ENCODE assay signal across 1 cellular context in the genomic region with DNA sequence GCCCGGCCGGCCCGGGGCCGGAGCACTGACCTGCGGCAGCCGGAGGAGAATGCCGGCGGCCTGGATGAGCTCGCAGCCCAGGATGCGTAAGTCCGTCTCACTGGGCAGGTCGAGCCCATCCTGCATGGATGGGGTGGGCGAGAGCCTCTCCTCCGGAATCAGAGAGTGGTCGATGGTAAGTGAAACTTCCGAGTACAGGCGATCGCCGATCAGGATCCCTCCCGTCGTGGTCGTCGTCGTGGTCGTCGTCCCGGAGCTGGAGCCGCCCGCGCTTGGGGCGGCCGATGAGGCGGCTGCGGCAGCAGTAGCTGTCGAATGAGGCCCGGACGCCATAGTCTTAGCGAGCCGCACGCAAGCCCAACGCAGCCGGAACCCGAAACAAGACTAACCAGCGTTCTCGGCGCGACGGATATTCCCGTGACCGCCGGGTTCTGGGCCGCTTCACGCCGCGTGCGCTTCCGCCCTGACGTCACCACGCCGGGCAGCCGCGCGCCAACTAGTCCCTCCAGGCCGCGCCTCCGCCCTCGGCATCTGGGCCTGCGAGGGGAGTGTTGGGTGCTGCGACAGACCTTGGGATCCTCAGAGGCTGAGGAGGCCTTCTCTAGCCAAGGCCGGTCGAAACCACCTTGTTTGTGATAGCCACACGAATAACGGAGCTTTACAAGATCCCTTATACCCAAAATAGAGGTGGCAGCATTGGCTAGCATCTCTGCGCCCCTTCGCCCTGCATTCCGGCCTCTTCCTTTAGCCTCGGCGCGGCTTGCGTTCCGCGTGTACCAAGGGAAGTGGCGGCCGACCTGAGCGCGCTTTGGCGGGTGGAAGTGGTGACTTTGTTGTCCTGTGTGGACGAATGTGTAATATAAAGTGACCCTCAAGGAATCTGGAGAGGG.
A peak's percentile ranks its signal among the peaks of the same experiment; 100 is the strongest.
TF ChIP-seq lines count a peak whose summit lies in the region.

A gene (minus strand): TSS at position 386 of the 890 bp plus-strand sequence. CDS start 53 bp downstream, at position 333.

TF ChIP-seq in HepG2, 621 proteins besides CTCF, POLR2A, EP300 and RAD21 (continued from another document and continues in another):
- TF ChIP-seq, protein P1, sequence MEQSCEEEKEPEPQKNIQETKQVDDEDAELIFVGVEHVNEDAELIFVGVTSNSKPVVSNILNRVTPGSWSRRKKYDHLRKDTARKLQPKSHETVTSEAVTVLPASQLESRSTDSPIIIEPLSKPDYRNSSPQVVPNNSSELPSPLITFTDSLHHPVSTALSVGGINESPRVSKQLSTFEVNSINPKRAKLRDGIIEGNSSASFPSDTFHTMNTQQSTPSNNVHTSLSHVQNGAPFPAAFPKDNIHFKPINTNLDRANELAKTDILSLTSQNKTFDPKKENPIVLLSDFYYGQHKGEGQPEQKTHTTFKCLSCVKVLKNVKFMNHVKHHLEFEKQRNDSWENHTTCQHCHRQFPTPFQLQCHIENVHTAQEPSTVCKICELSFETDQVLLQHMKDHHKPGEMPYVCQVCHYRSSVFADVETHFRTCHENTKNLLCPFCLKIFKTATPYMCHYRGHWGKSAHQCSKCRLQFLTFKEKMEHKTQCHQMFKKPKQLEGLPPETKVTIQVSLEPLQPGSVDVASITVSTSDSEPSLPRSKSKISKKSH (CRISPR knock-in tag; IDR thresholded peaks at IDR 0.05; ENCODE audit: borderline replicate concordance), result peak; percentile 90; the same call in 1 of the 2 replicates
- TF ChIP-seq GATAD2A (CRISPR knock-in tag; IDR thresholded peaks at IDR 0.05) (peak; percentile 84), ZNF383 (CRISPR knock-in tag; IDR thresholded peaks at IDR 0.05; ENCODE audit: borderline replicate concordance) (peak; percentile 78; the same call in 1 of the 2 replicates), ZNF292 (CRISPR knock-in tag; IDR thresholded peaks at IDR 0.05; ENCODE audit: borderline replicate concordance, low read depth) (no peak), POLR2G (IDR thresholded peaks at IDR 0.05; ENCODE audit: low read depth, low read length) (peak; percentile 99), ZNF441 (CRISPR knock-in tag; IDR thresholded peaks at IDR 0.05; ENCODE audit: borderline replicate concordance) (peak; percentile 91; the same call in 1 of the 2 replicates), ZNF792 (CRISPR knock-in tag; IDR thresholded peaks at IDR 0.05) (peak; percentile 91; the same call in 1 of the 2 replicates), ZNF589 (CRISPR knock-in tag; conservative IDR thresholded peaks at IDR 0.05) (peak; percentile 99), LCORL (IDR thresholded peaks at IDR 0.05) (no peak), LCORL (CRISPR knock-in tag; IDR thresholded peaks at IDR 0.05) (peak; percentile 82), CBX2 (IDR thresholded peaks at IDR 0.05; ENCODE audit: low read depth, low read length) (no peak), CBX2 (CRISPR knock-in tag; IDR thresholded peaks at IDR 0.05; ENCODE audit: low read depth) (no peak), PPARG (CRISPR knock-in tag; conservative IDR thresholded peaks at IDR 0.05) (no peak), NCOA1 (CRISPR knock-in tag; IDR thresholded peaks at IDR 0.05) (peak; percentile 68; the same call in 1 of the 2 replicates), TAF15 (IDR thresholded peaks at IDR 0.05; ENCODE audit: low read depth, low read length, poor library complexity, severe bottlenecking) (peak; percentile 81), U2AF2 (IDR thresholded peaks at IDR 0.05; ENCODE audit: low read depth, low read length) (no peak), SIN3B (IDR thresholded peaks at IDR 0.05; ENCODE audit: low read length) (peak; percentile 82), SRY (CRISPR knock-in tag; IDR thresholded peaks at IDR 0.05) (peak; percentile 94), HCFC1 (IDR thresholded peaks at IDR 0.05; ENCODE audit: low read depth, low read length) (peak; percentile 67), RNF2 (conservative IDR thresholded peaks at IDR 0.05; ENCODE audit: low read depth) (peak; percentile 64; the same call in 1 of the 2 replicates), HDAC1 (CRISPR knock-in tag; IDR thresholded peaks at IDR 0.05) (peak; percentile 98), SATB2 (CRISPR knock-in tag; IDR thresholded peaks at IDR 0.05) (peak; percentile 90), CHD4 (IDR thresholded peaks at IDR 0.05; ENCODE audit: borderline replicate concordance, low read length) (no peak), ZMYM2 (CRISPR knock-in tag; IDR thresholded peaks at IDR 0.05) (peak; percentile 74)
- TF ChIP-seq, protein P2, sequence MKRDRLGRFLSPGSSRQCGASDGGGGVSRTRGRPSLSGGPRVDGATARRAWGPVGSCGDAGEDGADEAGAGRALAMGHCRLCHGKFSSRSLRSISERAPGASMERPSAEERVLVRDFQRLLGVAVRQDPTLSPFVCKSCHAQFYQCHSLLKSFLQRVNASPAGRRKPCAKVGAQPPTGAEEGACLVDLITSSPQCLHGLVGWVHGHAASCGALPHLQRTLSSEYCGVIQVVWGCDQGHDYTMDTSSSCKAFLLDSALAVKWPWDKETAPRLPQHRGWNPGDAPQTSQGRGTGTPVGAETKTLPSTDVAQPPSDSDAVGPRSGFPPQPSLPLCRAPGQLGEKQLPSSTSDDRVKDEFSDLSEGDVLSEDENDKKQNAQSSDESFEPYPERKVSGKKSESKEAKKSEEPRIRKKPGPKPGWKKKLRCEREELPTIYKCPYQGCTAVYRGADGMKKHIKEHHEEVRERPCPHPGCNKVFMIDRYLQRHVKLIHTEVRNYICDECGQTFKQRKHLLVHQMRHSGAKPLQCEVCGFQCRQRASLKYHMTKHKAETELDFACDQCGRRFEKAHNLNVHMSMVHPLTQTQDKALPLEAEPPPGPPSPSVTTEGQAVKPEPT (CRISPR knock-in tag; IDR thresholded peaks at IDR 0.05; ENCODE audit: low read depth), result peak; percentile 75
- TF ChIP-seq, protein P3, sequence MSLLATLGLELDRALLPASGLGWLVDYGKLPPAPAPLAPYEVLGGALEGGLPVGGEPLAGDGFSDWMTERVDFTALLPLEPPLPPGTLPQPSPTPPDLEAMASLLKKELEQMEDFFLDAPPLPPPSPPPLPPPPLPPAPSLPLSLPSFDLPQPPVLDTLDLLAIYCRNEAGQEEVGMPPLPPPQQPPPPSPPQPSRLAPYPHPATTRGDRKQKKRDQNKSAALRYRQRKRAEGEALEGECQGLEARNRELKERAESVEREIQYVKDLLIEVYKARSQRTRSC (CRISPR knock-in tag; IDR thresholded peaks at IDR 0.05; ENCODE audit: low read depth), result peak; percentile 83; the same call in 1 of the 2 replicates
- TF ChIP-seq, protein P4, sequence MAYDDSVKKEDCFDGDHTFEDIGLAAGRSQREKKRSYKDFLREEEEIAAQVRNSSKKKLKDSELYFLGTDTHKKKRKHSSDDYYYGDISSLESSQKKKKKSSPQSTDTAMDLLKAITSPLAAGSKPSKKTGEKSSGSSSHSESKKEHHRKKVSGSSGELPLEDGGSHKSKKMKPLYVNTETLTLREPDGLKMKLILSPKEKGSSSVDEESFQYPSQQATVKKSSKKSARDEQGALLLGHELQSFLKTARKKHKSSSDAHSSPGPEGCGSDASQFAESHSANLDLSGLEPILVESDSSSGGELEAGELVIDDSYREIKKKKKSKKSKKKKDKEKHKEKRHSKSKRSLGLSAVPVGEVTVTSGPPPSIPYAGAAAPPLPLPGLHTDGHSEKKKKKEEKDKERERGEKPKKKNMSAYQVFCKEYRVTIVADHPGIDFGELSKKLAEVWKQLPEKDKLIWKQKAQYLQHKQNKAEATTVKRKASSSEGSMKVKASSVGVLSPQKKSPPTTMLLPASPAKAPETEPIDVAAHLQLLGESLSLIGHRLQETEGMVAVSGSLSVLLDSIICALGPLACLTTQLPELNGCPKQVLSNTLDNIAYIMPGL (CRISPR knock-in tag; IDR thresholded peaks at IDR 0.05; ENCODE audit: borderline replicate concordance in 1 of 2, low read depth in 1 of 2), result peak; percentile 94 to 96
- TF ChIP-seq, protein P5, sequence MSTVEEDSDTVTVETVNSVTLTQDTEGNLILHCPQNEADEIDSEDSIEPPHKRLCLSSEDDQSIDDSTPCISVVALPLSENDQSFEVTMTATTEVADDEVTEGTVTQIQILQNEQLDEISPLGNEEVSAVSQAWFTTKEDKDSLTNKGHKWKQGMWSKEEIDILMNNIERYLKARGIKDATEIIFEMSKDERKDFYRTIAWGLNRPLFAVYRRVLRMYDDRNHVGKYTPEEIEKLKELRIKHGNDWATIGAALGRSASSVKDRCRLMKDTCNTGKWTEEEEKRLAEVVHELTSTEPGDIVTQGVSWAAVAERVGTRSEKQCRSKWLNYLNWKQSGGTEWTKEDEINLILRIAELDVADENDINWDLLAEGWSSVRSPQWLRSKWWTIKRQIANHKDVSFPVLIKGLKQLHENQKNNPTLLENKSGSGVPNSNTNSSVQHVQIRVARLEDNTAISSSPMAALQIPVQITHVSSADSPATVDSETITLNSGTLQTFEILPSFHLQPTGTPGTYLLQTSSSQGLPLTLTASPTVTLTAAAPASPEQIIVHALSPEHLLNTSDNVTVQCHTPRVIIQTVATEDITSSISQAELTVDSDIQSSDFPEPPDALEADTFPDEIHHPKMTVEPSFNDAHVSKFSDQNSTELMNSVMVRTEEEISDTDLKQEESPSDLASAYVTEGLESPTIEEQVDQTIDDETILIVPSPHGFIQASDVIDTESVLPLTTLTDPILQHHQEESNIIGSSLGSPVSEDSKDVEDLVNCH (CRISPR knock-in tag; IDR thresholded peaks at IDR 0.05), result no peak
- TF ChIP-seq, protein P6, sequence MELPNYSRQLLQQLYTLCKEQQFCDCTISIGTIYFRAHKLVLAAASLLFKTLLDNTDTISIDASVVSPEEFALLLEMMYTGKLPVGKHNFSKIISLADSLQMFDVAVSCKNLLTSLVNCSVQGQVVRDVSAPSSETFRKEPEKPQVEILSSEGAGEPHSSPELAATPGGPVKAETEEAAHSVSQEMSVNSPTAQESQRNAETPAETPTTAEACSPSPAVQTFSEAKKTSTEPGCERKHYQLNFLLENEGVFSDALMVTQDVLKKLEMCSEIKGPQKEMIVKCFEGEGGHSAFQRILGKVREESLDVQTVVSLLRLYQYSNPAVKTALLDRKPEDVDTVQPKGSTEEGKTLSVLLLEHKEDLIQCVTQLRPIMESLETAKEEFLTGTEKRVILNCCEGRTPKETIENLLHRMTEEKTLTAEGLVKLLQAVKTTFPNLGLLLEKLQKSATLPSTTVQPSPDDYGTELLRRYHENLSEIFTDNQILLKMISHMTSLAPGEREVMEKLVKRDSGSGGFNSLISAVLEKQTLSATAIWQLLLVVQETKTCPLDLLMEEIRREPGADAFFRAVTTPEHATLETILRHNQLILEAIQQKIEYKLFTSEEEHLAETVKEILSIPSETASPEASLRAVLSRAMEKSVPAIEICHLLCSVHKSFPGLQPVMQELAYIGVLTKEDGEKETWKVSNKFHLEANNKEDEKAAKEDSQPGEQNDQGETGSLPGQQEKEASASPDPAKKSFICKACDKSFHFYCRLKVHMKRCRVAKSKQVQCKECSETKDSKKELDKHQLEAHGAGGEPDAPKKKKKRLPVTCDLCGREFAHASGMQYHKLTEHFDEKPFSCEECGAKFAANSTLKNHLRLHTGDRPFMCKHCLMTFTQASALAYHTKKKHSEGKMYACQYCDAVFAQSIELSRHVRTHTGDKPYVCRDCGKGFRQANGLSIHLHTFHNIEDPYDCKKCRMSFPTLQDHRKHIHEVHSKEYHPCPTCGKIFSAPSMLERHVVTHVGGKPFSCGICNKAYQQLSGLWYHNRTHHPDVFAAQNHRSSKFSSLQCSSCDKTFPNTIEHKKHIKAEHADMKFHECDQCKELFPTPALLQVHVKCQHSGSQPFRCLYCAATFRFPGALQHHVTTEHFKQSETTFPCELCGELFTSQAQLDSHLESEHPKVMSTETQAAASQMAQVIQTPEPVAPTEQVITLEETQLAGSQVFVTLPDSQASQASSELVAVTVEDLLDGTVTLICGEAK (IDR thresholded peaks at IDR 0.05), result no peak
- TF ChIP-seq, protein P6 (CRISPR knock-in tag; IDR thresholded peaks at IDR 0.05), result peak; percentile 95
- TF ChIP-seq, protein P7, sequence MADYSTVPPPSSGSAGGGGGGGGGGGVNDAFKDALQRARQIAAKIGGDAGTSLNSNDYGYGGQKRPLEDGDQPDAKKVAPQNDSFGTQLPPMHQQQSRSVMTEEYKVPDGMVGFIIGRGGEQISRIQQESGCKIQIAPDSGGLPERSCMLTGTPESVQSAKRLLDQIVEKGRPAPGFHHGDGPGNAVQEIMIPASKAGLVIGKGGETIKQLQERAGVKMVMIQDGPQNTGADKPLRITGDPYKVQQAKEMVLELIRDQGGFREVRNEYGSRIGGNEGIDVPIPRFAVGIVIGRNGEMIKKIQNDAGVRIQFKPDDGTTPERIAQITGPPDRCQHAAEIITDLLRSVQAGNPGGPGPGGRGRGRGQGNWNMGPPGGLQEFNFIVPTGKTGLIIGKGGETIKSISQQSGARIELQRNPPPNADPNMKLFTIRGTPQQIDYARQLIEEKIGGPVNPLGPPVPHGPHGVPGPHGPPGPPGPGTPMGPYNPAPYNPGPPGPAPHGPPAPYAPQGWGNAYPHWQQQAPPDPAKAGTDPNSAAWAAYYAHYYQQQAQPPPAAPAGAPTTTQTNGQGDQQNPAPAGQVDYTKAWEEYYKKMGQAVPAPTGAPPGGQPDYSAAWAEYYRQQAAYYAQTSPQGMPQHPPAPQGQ (CRISPR knock-in tag; IDR thresholded peaks at IDR 0.05; ENCODE audit: borderline replicate concordance), result no peak
